In genomic region chr3:50334339-50335075, GRCh38 we compare ENCODE assay signal across 11 cellular contexts. TPM values are rescaled to one million over a fixed set of nuclear protein-coding genes. Genes with fewer than 3 reads are reported as not detected.
DNase-seq lines count a peak whose midpoint lies in the region; ATAC-seq and TF ChIP-seq lines count a peak whose summit lies in the region.
"Had no signal": no experiment of that assay in that cellular context is flagged by ENCODE, and none has a peak within 500 bp of the region (broad histone marks: within the 10 kb centered on the region; RNA-seq: fewer than 3 reads in every experiment).

No MANE protein-coding gene starts in this region.

- H3K4me3 Mint-ChIP-seq in WTC11: no peak overlapping the region

- H3K9me3 Mint-ChIP-seq in WTC11: no peaks in the 10 kb centered on the region

- 56% methylated on average over 5 of the region's 5 CpGs for WGBS in prostate gland

- CTCF ChIA-PET in WTC11 (lab: Charles Lee): no interaction called here

- H3K79me2 ChIP-seq in fibroblast of lung (ENCODE audit: control insufficient read depth, insufficient read depth, low read length): peaks cover 75% of the 10 kb centered on the region

- H3K9me3 ChIP-seq in fibroblast of lung (ENCODE audit: control insufficient read depth, insufficient read depth, low read depth, low read length) (no peaks in the 10 kb centered on the region), prostate gland (no peaks in the 10 kb centered on the region)

- intact Hi-C loops in prostate gland (cut with DNase I): no loop called here

- peaks cover 16% of the 10 kb centered on the region for H3K27me3 Mint-ChIP-seq in WTC11 (ENCODE audit: low read depth)

- peak; percentile 27 for DNase-seq in EH (ENCODE audit: low read depth)
- DNase-seq in WTC11 (ENCODE audit: low spot score): no peak
- DNase-seq in fibroblast of lung (ENCODE audit: low read depth in 2 of 2): no peak
- DNase-seq in prostate gland (ENCODE audit: low spot score): peak; percentile 77
- DNase-seq in COLO668 (lab: John Stamatoyannopoulos, UW; ENCODE audit: unreplicated experiment): no peak
- no peak for DNase-seq in putamen (ENCODE audit: low spot score)
- no peak for DNase-seq in cerebellar nuclear complex (lab: John Stamatoyannopoulos, UW)
- DNase-seq: HCEC 1CT, Kasumi-1, nucleus accumbens had no signal

- POLR2A ChIA-PET in WTC11 (lab: Charles Lee): no interaction called here

- H3K4me1 ChIP-seq in fibroblast of lung (ENCODE audit: control insufficient read depth, extremely low read depth, insufficient read depth, low read length) (peaks cover 18% of the 10 kb centered on the region), prostate gland (replicated peaks) (peaks cover 34% of the 10 kb centered on the region)

- H3K27ac Mint-ChIP-seq in WTC11: 0 out of 2 replicates have a peak overlapping the region, but pooled peaks have one; percentile 53

- TF ChIP-seq CTCF in WTC11 (IDR thresholded peaks at IDR 0.05) (no peak), fibroblast of lung (conservative IDR thresholded peaks at IDR 0.05 in 1 of 2, IDR thresholded peaks at IDR 0.05 in 1 of 2; ENCODE audit: low read depth in 1 of 2, low read length in 2 of 2) (no peak), prostate gland (IDR thresholded peaks at IDR 0.05) (no peak)

- no peak for TF ChIP-seq POLR2A in prostate gland (IDR thresholded peaks at IDR 0.05)

- H3K4me2 ChIP-seq in fibroblast of lung (ENCODE audit: extremely low read depth, insufficient read depth, low read length): peak overlapping the region; percentile 64

- H4K20me1 ChIP-seq in fibroblast of lung (ENCODE audit: control insufficient read depth, extremely low read depth, insufficient read depth, low read length): no peaks in the 10 kb centered on the region

- peaks cover 24% of the 10 kb centered on the region for H3K36me3 Mint-ChIP-seq in WTC11

- ATAC-seq in WTC11 (no peak), GM21825 (IDR thresholded peaks at IDR 0.05; ENCODE audit: unreplicated experiment) (no peak)

- H2AFZ ChIP-seq in fibroblast of lung (ENCODE audit: low read length): no peak overlapping the region

- peak overlapping the region; percentile 97 for H3K27ac ChIP-seq in fibroblast of lung (ENCODE audit: insufficient read depth, low read length)
- peak overlapping the region; percentile 93 to 95 for H3K27ac ChIP-seq in prostate gland

- peaks cover 22% of the 10 kb centered on the region for H3K36me3 ChIP-seq in fibroblast of lung (ENCODE audit: control insufficient read depth, insufficient read depth, low read length)
- H3K36me3 ChIP-seq in prostate gland: peaks cover 8 to 13% of the 10 kb centered on the region in 2 donors

- peaks cover 24% of the 10 kb centered on the region for H3K4me1 Mint-ChIP-seq in WTC11

- H3K27me3 ChIP-seq in fibroblast of lung (ENCODE audit: control insufficient read depth, insufficient read depth, low read length) (no peaks in the 10 kb centered on the region), prostate gland (replicated peaks; ENCODE audit: insufficient read depth) (no peaks in the 10 kb centered on the region)

- peak overlapping the region in 1 of 4 experiments; percentile 1 for H3K4me3 ChIP-seq in fibroblast of lung (replicated peaks in 1 of 4; ENCODE audit: control extremely low read depth in 1 of 4, insufficient read depth in 1 of 4, low read depth in 3 of 4, low read length in 4 of 4)
- no peak overlapping the region for H3K4me3 ChIP-seq in prostate gland

- H3K9ac ChIP-seq in fibroblast of lung (ENCODE audit: insufficient read depth, low read length): peak overlapping the region; percentile 51

TF ChIP-seq in WTC11, 78 proteins besides CTCF, POLR2A, EP300 and RAD21 (continues in another document):
- TF ChIP-seq IRF1 (CRISPR knock-in tag; IDR thresholded peaks at IDR 0.05) (no peak), NFE2L1 (CRISPR knock-in tag; IDR thresholded peaks at IDR 0.05) (no peak), ZNF281 (CRISPR knock-in tag; IDR thresholded peaks at IDR 0.05) (no peak), ZBTB43 (CRISPR knock-in tag; IDR thresholded peaks at IDR 0.05) (no peak), ATF2 (CRISPR knock-in tag; IDR thresholded peaks at IDR 0.05; ENCODE audit: borderline replicate concordance, low read depth) (no peak), FOXP1 (CRISPR knock-in tag; IDR thresholded peaks at IDR 0.05; ENCODE audit: borderline replicate concordance) (no peak), SP1 (CRISPR knock-in tag; conservative IDR thresholded peaks at IDR 0.05) (no peak)

RNA-seq across cellular contexts. Expression of gene RASSF1, which starts 6.1 kb away (rescaled TPM):
- 13.2 to 14.5 TPM (median 14.5 TPM) in 3 replicates for total RNA-seq in WTC11 (2021)
- total RNA-seq in fibroblast of lung: 24.1 and 32.4 TPM in 2 replicates
- polyA plus RNA-seq in fibroblast of lung: 33.3 and 41.7 TPM in 2 replicates
- polyA plus RNA-seq in fibroblast of lung (2012): 32.1 and 35.0 TPM in 2 replicates
- polyA minus RNA-seq in fibroblast of lung (ENCODE audit: low replicate concordance): 16.7 and 25.5 TPM in 2 replicates
- 10 to 100 TPM; 23.8 to 36.6 TPM for total RNA-seq in prostate gland

RNA-seq across cellular contexts. Expression of gene TUSC2, which starts 6.5 kb away (rescaled TPM):
- total RNA-seq in WTC11 (2021) (34.7 to 41.1 TPM (median 38.0 TPM) in 3 replicates), fibroblast of lung (13.4 and 14.6 TPM in 2 replicates), prostate gland (100 to 1,000 TPM in 1 of 2 donors, 10 to 100 TPM in 1; 31.9 to 121 TPM)
- 15.3 and 19.2 TPM in 2 replicates for polyA plus RNA-seq in fibroblast of lung
- polyA plus RNA-seq in fibroblast of lung (2012): 19.5 and 28.3 TPM in 2 replicates
- 25.1 and 39.5 TPM in 2 replicates for polyA minus RNA-seq in fibroblast of lung (ENCODE audit: low replicate concordance)

RNA-seq across cellular contexts. Expression of gene ZMYND10, which starts 11.0 kb away (rescaled TPM):
- total RNA-seq in WTC11 (2021): 0.46 to 0.80 TPM (median 0.74 TPM) in 3 replicates
- 0.26 and 0.83 TPM in 2 replicates for total RNA-seq in fibroblast of lung
- 0.32 and 0.93 TPM in 2 replicates for polyA plus RNA-seq in fibroblast of lung
- 0.99 and 2.0 TPM in 2 replicates for polyA plus RNA-seq in fibroblast of lung (2012)
- polyA minus RNA-seq in fibroblast of lung (ENCODE audit: low replicate concordance): 5.9 TPM in 1 of 2 replicates, not detected in the other
- total RNA-seq in prostate gland: 10 to 100 TPM in 1 of 2 donors, 1 to 10 TPM in 1; 1.6 to 41.9 TPM

RNA-seq across cellular contexts. Expression of gene HYAL2, which starts 12.0 kb away (rescaled TPM):
- total RNA-seq in WTC11 (2021) (58.0 to 65.6 TPM (median 62.9 TPM) in 3 replicates), fibroblast of lung (50.6 and 52.5 TPM in 2 replicates), prostate gland (100 to 1,000 TPM in 1 of 2 donors, 10 to 100 TPM in 1; 76.1 to 131 TPM)
- 35.1 and 36.9 TPM in 2 replicates for polyA plus RNA-seq in fibroblast of lung
- 35.5 and 41.7 TPM in 2 replicates for polyA plus RNA-seq in fibroblast of lung (2012)
- polyA minus RNA-seq in fibroblast of lung (ENCODE audit: low replicate concordance): 54.9 and 85.6 TPM in 2 replicates

RNA-seq across cellular contexts. Expression of gene NPRL2, which starts 16.1 kb away (rescaled TPM):
- 20.6 to 26.6 TPM (median 23.9 TPM) in 3 replicates for total RNA-seq in WTC11 (2021)
- total RNA-seq in fibroblast of lung: 19.3 and 27.2 TPM in 2 replicates
- polyA plus RNA-seq in fibroblast of lung: 21.4 and 26.2 TPM in 2 replicates
- polyA plus RNA-seq in fibroblast of lung (2012): 16.4 and 19.9 TPM in 2 replicates
- 43.3 and 48.3 TPM in 2 replicates for polyA minus RNA-seq in fibroblast of lung (ENCODE audit: low replicate concordance)
- total RNA-seq in prostate gland: 10 to 100 TPM; 22.8 to 32.1 TPM

Comparison
In these comparisons a context has a peak if more than half of its experiments do, and no peak if none do; other contexts are left out.
1. DNase-seq: peak in EH (single experiment) and prostate gland (single experiment); none in WTC11 (single experiment), fibroblast of lung (0 of 2), COLO668 (single experiment), putamen (single experiment) and cerebellar nuclear complex (0 of 2).